12 cellular contexts compared by ENCODE assay signal in the genomic region with DNA sequence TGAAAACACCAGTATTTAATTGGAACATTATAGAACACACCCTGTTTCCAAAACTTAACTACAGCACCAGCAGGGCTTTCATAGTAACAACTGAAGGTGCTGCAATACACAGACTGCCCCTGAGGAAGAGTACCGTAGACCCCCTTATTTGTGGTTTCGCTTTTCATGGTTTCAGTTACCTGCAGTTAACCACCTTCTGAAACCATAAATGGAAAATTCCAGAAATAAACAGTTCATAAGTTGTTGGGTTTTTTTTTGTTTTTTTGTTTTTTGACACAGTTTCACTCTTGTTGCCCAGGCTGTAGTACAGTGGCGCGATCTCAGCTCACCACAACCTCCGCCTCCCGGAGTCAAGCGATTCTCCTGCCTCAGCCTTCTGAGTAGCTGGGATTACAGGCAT. TPM values are rescaled to one million over a fixed set of nuclear protein-coding genes. Genes with fewer than 3 reads are reported as not detected.
DNase-seq lines count a peak whose midpoint lies in the region; ATAC-seq and TF ChIP-seq lines count a peak whose summit lies in the region.
"Had no signal": no experiment of that assay in that cellular context is flagged by ENCODE, and none has a peak within 500 bp of the region (broad histone marks: within the 10 kb centered on the region; RNA-seq: fewer than 3 reads in every experiment).

No MANE protein-coding gene starts in this region.

- H3K36me3 ChIP-seq in colonic mucosa: no peaks in the 10 kb centered on the region

- H3K4me3 ChIP-seq in colonic mucosa: no peak overlapping the region
- H3K4me3 ChIP-seq: body of pancreas had no signal

- H3K27me3 ChIP-seq in colonic mucosa: no peaks in the 10 kb centered on the region
- H3K27me3 ChIP-seq: body of pancreas had no signal

- H3K4me1 ChIP-seq in colonic mucosa: no peaks in the 10 kb centered on the region
- H3K4me1 ChIP-seq: body of pancreas had no signal

- peak overlapping the region; percentile 29; the same call in 1 of the 2 replicates for H3K27ac Mint-ChIP-seq in WTC11
- H3K27ac Mint-ChIP-seq: activated CD4-positive, alpha-beta memory T cell treated with anti-CD3 and anti-CD28 coated beads, Interleukin-2, amount 10 ng/mL, durations not matched to agents 7 days and 5 days had no signal

- peak; percentile 91 for ATAC-seq in GM18502 (IDR thresholded peaks at IDR 0.05; ENCODE audit: poor library complexity, unreplicated experiment)
- ATAC-seq in GM21367 (IDR thresholded peaks at IDR 0.05; ENCODE audit: unreplicated experiment): peak; percentile 90
- ATAC-seq in HG03064 (IDR thresholded peaks at IDR 0.05; ENCODE audit: low read depth, unreplicated experiment): peak; percentile 83
- no peak for ATAC-seq in WTC11
- ATAC-seq in sciatic nerve: no peak
- ATAC-seq: body of pancreas had no signal

- no peaks in the 10 kb centered on the region for H3K27me3 Mint-ChIP-seq in WTC11 (ENCODE audit: low read depth)

- TF ChIP-seq CTCF in WTC11 (IDR thresholded peaks at IDR 0.05) (no peak), colonic mucosa (IDR thresholded peaks at IDR 0.05) (no peak)

- H3K9me3 Mint-ChIP-seq in WTC11: peaks cover 3% of the 10 kb centered on the region; the same call in 1 of the 2 replicates

- CTCF ChIA-PET in WTC11 (lab: Charles Lee): interaction anchor here (0.9 kb wide), 1 partner anchor 16 kb away, joined by 3 read pairs; no protein-coding TSS in a partner anchor

- POLR2A ChIA-PET in WTC11 (lab: Charles Lee): no interaction called here

- H3K9ac ChIP-seq in colonic mucosa (ENCODE audit: low read depth in 2 of 2, low read length in 2 of 2): no peak overlapping the region

- intact Hi-C loops in colonic mucosa (cut with DNase I) (no loop called here), sciatic nerve (cut with DNase I) (no loop called here)

- H3K27ac ChIP-seq in colonic mucosa: no peak overlapping the region
- H3K27ac ChIP-seq: body of pancreas had no signal

- H3K4me1 Mint-ChIP-seq in WTC11: peaks cover 14% of the 10 kb centered on the region

- H3K4me3 Mint-ChIP-seq in WTC11: no peak overlapping the region
- H3K4me3 Mint-ChIP-seq: activated CD4-positive, alpha-beta memory T cell treated with anti-CD3 and anti-CD28 coated beads, Interleukin-2, amount 10 ng/mL, durations not matched to agents 7 days and 5 days had no signal

- no peaks in the 10 kb centered on the region for H3K9me3 ChIP-seq in colonic mucosa
- H3K9me3 ChIP-seq: body of pancreas had no signal

- DNase-seq in WTC11 (ENCODE audit: low spot score) (no peak), colonic mucosa (no peak), NK-92 (lab: John Stamatoyannopoulos, UW; ENCODE audit: unreplicated experiment) (no peak), NCI-H2227 (lab: John Stamatoyannopoulos, UW; ENCODE audit: unreplicated experiment) (no peak), sciatic nerve (ENCODE audit: low spot score) (no peak)
- DNase-seq: activated CD4-positive, alpha-beta memory T cell treated with anti-CD3 and anti-CD28 coated beads, Interleukin-2, amount 10 ng/mL, durations not matched to agents 7 days and 5 days; body of pancreas; NCI-H1105 treated with DMSO at 0.1 percent for 48 hours had no signal

- peaks cover 46% of the 10 kb centered on the region for H3K36me3 Mint-ChIP-seq in WTC11

TF ChIP-seq in WTC11, 78 proteins besides CTCF, POLR2A, EP300 and RAD21:
- TF ChIP-seq ZNF396 (CRISPR knock-in tag; IDR thresholded peaks at IDR 0.05; ENCODE audit: borderline replicate concordance) (no peak), NFE2L1 (CRISPR knock-in tag; IDR thresholded peaks at IDR 0.05) (no peak), ZBTB21 (CRISPR knock-in tag; IDR thresholded peaks at IDR 0.05; ENCODE audit: borderline replicate concordance) (no peak), ESRRA (CRISPR knock-in tag; IDR thresholded peaks at IDR 0.05; ENCODE audit: borderline replicate concordance) (no peak)
- TF ChIP-seq, protein P1, sequence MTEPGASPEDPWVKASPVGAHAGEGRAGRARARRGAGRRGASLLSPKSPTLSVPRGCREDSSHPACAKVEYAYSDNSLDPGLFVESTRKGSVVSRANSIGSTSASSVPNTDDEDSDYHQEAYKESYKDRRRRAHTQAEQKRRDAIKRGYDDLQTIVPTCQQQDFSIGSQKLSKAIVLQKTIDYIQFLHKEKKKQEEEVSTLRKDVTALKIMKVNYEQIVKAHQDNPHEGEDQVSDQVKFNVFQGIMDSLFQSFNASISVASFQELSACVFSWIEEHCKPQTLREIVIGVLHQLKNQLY (CRISPR knock-in tag; IDR thresholded peaks at IDR 0.05): no peak

RNA-seq across cellular contexts. Expression of a gene that starts 9.5 kb away (rescaled TPM):
- total RNA-seq in WTC11 (2021) (136 to 153 TPM (median 145 TPM) in 3 replicates), colonic mucosa (1 to 10 TPM in 1 of 2 donors, under 1 TPM in 1; 0.21 to 1.1 TPM), sciatic nerve (35.6 TPM)
- total RNA-seq: body of pancreas, H4 had no signal

Comparison
In these comparisons a context has a peak if more than half of its experiments do, and no peak if none do; other contexts are left out.
1. ATAC-seq: peak in GM18502 (single experiment), GM21367 (single experiment) and HG03064 (single experiment); none in WTC11 (single experiment) and sciatic nerve (single experiment).
2. RNA of a gene that starts 9.5 kb away (total RNA-seq): 136 to 153 TPM in WTC11 and 35.6 TPM in sciatic nerve (single experiment); 0.21 to 1.1 TPM in colonic mucosa; every median in the first group is over 10 times any median in the second.